ENCODE assay signal across 8 cellular contexts in genomic region chr6:33082702-33083101, GRCh38. TPM values are rescaled to one million over a fixed set of nuclear protein-coding genes. Genes with fewer than 3 reads are reported as not detected.
A peak's percentile ranks its signal among the peaks of the same experiment; 100 is the strongest.
DNase-seq lines count a peak whose midpoint lies in the region; ATAC-seq and TF ChIP-seq lines count a peak whose summit lies in the region.

No MANE protein-coding gene starts in this region.

- peak overlapping the region; percentile 35 for H3K27ac Mint-ChIP-seq in CD8-positive, alpha-beta T cell
- peak overlapping the region; percentile 51; the same call in 1 of the 2 replicates for H3K27ac Mint-ChIP-seq in WTC11

- H3K4me1 Mint-ChIP-seq in CD8-positive, alpha-beta T cell (ENCODE audit: low read depth): peaks cover 42% of the 10 kb centered on the region
- peaks cover 31% of the 10 kb centered on the region for H3K4me1 Mint-ChIP-seq in WTC11

- H3K9me3 ChIP-seq in CD8-positive, alpha-beta T cell (ENCODE audit: low read length): no peaks in the 10 kb centered on the region
- H3K9me3 ChIP-seq in right cardiac atrium (ENCODE audit: control insufficient read depth, low read length): no peaks in the 10 kb centered on the region
- H3K9me3 ChIP-seq in thyroid gland: no peaks in the 10 kb centered on the region

- no peaks in the 10 kb centered on the region for H3K27me3 ChIP-seq in CD8-positive, alpha-beta T cell (ENCODE audit: insufficient read depth, low read length)
- H3K27me3 ChIP-seq in right cardiac atrium (ENCODE audit: control insufficient read depth, insufficient read depth) (no peaks in the 10 kb centered on the region), thyroid gland (no peaks in the 10 kb centered on the region)

- no peaks in the 10 kb centered on the region for H3K27me3 Mint-ChIP-seq in CD8-positive, alpha-beta T cell (ENCODE audit: low read depth)
- peaks cover 18% of the 10 kb centered on the region for H3K27me3 Mint-ChIP-seq in WTC11 (ENCODE audit: low read depth)

- peaks cover 13% of the 10 kb centered on the region for H3K36me3 ChIP-seq in CD8-positive, alpha-beta T cell (ENCODE audit: insufficient read depth, low read length)
- peaks cover 0 to 5% of the 10 kb centered on the region in 2 donors for H3K36me3 ChIP-seq in thyroid gland

- no peak for TF ChIP-seq POLR2A in thyroid gland (IDR thresholded peaks at IDR 0.05)

- DNase-seq in CD8-positive, alpha-beta T cell: no peak
- DNase-seq in HS-27A (ENCODE audit: low read depth) (peak; percentile 29), WTC11 (ENCODE audit: low spot score) (peak; percentile 51), right cardiac atrium (peak in 2 of 3 donors; percentile 37 to 83), thyroid gland (peak; percentile 33 to 50), NCI-H2029 treated with DMSO at 0.1 percent for 48 hours (lab: John Stamatoyannopoulos, UW) (no peak)

- H3K4me3 ChIP-seq in CD8-positive, alpha-beta T cell (ENCODE audit: low read depth, low read length): no peak overlapping the region
- no peak overlapping the region for H3K4me3 ChIP-seq in right cardiac atrium (ENCODE audit: low read length)
- no peak overlapping the region for H3K4me3 ChIP-seq in thyroid gland (replicated peaks in 1 of 3)

- 30% methylated on average over 2 of the region's 2 CpGs for WGBS in right cardiac atrium
- 50 to 93% methylated on average over 2 of the region's 2 CpGs for WGBS in thyroid gland, 2 donors

- no peak for ATAC-seq in CD8-positive, alpha-beta T cell
- ATAC-seq in WTC11: peak; percentile 38
- ATAC-seq in right cardiac atrium: peak in 1 of 2 donors; percentile 8
- ATAC-seq in HG02870 (IDR thresholded peaks at IDR 0.05; ENCODE audit: unreplicated experiment): no peak
- ATAC-seq in HG02973 (IDR thresholded peaks at IDR 0.05; ENCODE audit: unreplicated experiment): no peak

- no peak for TF ChIP-seq CTCF in CD8-positive, alpha-beta T cell (IDR thresholded peaks at IDR 0.05)
- TF ChIP-seq CTCF in WTC11 (IDR thresholded peaks at IDR 0.05) (peak; percentile 26; the same call in 1 of the 2 replicates), thyroid gland (IDR thresholded peaks at IDR 0.05) (peak in 3 of 6 experiments; percentile 53 to 82 (median 54))

- no peak overlapping the region for H3K4me3 Mint-ChIP-seq in CD8-positive, alpha-beta T cell
- peak overlapping the region; percentile 9; the same call in 1 of the 2 replicates for H3K4me3 Mint-ChIP-seq in WTC11

- peaks cover 11% of the 10 kb centered on the region for H3K4me1 ChIP-seq in CD8-positive, alpha-beta T cell (ENCODE audit: insufficient read depth, low read length)
- peaks cover 12% of the 10 kb centered on the region for H3K4me1 ChIP-seq in right cardiac atrium (ENCODE audit: control insufficient read depth, insufficient read depth, low read length)
- H3K4me1 ChIP-seq in thyroid gland: peaks cover 4 to 18% of the 10 kb centered on the region in 2 donors

- H3K27ac ChIP-seq in CD8-positive, alpha-beta T cell (ENCODE audit: low read depth, low read length): no peak overlapping the region
- H3K27ac ChIP-seq in right cardiac atrium (ENCODE audit: low read length): no peak overlapping the region
- H3K27ac ChIP-seq in thyroid gland: no peak overlapping the region

- H3K9me3 Mint-ChIP-seq in CD8-positive, alpha-beta T cell: no peaks in the 10 kb centered on the region
- H3K9me3 Mint-ChIP-seq in WTC11: no peaks in the 10 kb centered on the region

- peaks cover 66% of the 10 kb centered on the region for H3K36me3 Mint-ChIP-seq in CD8-positive, alpha-beta T cell
- H3K36me3 Mint-ChIP-seq in WTC11: peaks cover 24% of the 10 kb centered on the region

- CTCF ChIA-PET in CD8-positive, alpha-beta T cell (lab: Charles Lee): interaction anchor here (1.3 to 1.7 kb wide), 4 partner anchors 8 to 67 kb away, joined by 3 to 11 read pairs (median 4); partner anchors contain the start of gene HLA-DPA1
- CTCF ChIA-PET in WTC11 (lab: Charles Lee): interaction anchor here (0.6 to 5.9 kb wide), 7 partner anchors 10 to 98 kb away, joined by 3 to 68 read pairs (median 7); partner anchors contain the start of gene HLA-DPA1

- POLR2A ChIA-PET in CD8-positive, alpha-beta T cell (lab: Charles Lee): no interaction called here
- POLR2A ChIA-PET in WTC11 (lab: Charles Lee): no interaction called here

- intact Hi-C loops in CD8-positive, alpha-beta T cell (cut with DNase I, micrococcal nuclease): no loop called here
- intact Hi-C loops in right cardiac atrium (cut with DNase I): loop anchor here in 1 of 4 donors (5.0 kb wide), 1 partner anchor 65 kb away; no protein-coding TSS in a partner anchor
- intact Hi-C loops in thyroid gland (cut with DNase I): no loop called here

TF ChIP-seq in WTC11, 78 proteins besides CTCF, POLR2A, EP300 and RAD21:
- TF ChIP-seq USF1 (CRISPR knock-in tag; IDR thresholded peaks at IDR 0.05) (no peak), IRF1 (CRISPR knock-in tag; IDR thresholded peaks at IDR 0.05) (no peak), E2F4 (CRISPR knock-in tag; IDR thresholded peaks at IDR 0.05; ENCODE audit: borderline replicate concordance, low read depth) (no peak), NFE2L1 (CRISPR knock-in tag; IDR thresholded peaks at IDR 0.05) (no peak), ZBTB43 (CRISPR knock-in tag; IDR thresholded peaks at IDR 0.05) (no peak)

RNA-seq across cellular contexts. Expression of gene HLA-DPB1, which starts 6.9 kb away (rescaled TPM):
- total RNA-seq in CD8-positive, alpha-beta T cell: 10 to 100 TPM; 55.3 to 58.6 TPM
- total RNA-seq in WTC11 (2021): 18.0 to 23.9 TPM (median 21.3 TPM) in 3 replicates
- 10 to 100 TPM; 46.2 to 71.0 (median 57.4) TPM for total RNA-seq in right cardiac atrium
- 35.9 TPM for polyA plus RNA-seq in right cardiac atrium
- total RNA-seq in thyroid gland: 10 to 100 TPM; 33.8 to 44.7 (median 41.0) TPM

RNA-seq across cellular contexts. Expression of gene HLA-DPA1, which starts 9.3 kb away (rescaled TPM):
- 10 to 100 TPM; 40.5 to 45.7 TPM for total RNA-seq in CD8-positive, alpha-beta T cell
- total RNA-seq in WTC11 (2021): 4.4 to 5.4 TPM (median 4.9 TPM) in 3 replicates
- 10 to 100 TPM; 49.5 to 58.6 (median 54.1) TPM for total RNA-seq in right cardiac atrium
- 31.1 TPM for polyA plus RNA-seq in right cardiac atrium
- total RNA-seq in thyroid gland: 100 to 1,000 TPM in 1 of 4 donors, 10 to 100 TPM in 3; 15.4 to 172 (median 67.6) TPM

Comparison
In these comparisons a context has a peak if more than half of its experiments do, and no peak if none do; other contexts are left out.
1. DNase-seq: peak in HS-27A (single experiment), WTC11 (single experiment), right cardiac atrium (2 of 3) and thyroid gland (2 of 2); none in CD8-positive, alpha-beta T cell (0 of 7) and NCI-H2029 treated with DMSO at 0.1 percent for 48 hours (single experiment).